Comparison of ENCODE assay signal across 29 cellular contexts in genomic region chr20:55513966-55514365, GRCh38.
"Had no signal": no experiment of that assay in that cellular context is flagged by ENCODE, and none has a peak within 500 bp of the region (broad histone marks: within the 10 kb centered on the region; RNA-seq: fewer than 3 reads in every experiment).

No MANE protein-coding gene starts in this region.

- H3K27me3 Mint-ChIP-seq: memory B cell; naive thymus-derived CD8-positive, alpha-beta T cell; stimulated activated naive CD8-positive, alpha-beta T cell treated with anti-CD3 and anti-CD28 coated beads, Interleukin-15, Interleukin-2, amounts not matched to agents 100 ng/mL and 50 ng/mL, for 24 hours had no signal

- H3K36me3 ChIP-seq: heart right ventricle, left ventricle myocardium inferior, ovary, prostate gland, suprapubic skin, thoracic aorta, tibial artery, upper lobe of right lung had no signal

- H3K4me1 Mint-ChIP-seq: memory B cell; naive thymus-derived CD8-positive, alpha-beta T cell; stimulated activated effector memory CD8-positive, alpha-beta T cell treated with anti-CD3 and anti-CD28 coated beads, Interleukin-12 subunit alpha, Interleukin-12 subunit beta, amount 100 ng/mL, for 72 hours had no signal

- H3K4me3 Mint-ChIP-seq: memory B cell; naive thymus-derived CD8-positive, alpha-beta T cell; nephron progenitor cell; stimulated activated effector memory CD8-positive, alpha-beta T cell treated with anti-CD3 and anti-CD28 coated beads, Interleukin-12 subunit alpha, Interleukin-12 subunit beta, amount 100 ng/mL, for 72 hours; stimulated activated naive CD8-positive, alpha-beta T cell treated with anti-CD3 and anti-CD28 coated beads, Interleukin-15, Interleukin-2, amounts not matched to agents 100 ng/mL and 50 ng/mL, for 24 hours had no signal

- H2AFZ ChIP-seq: hepatocyte had no signal

- H3K27ac Mint-ChIP-seq: memory B cell; naive thymus-derived CD8-positive, alpha-beta T cell; nephron progenitor cell; stimulated activated effector memory CD8-positive, alpha-beta T cell treated with anti-CD3 and anti-CD28 coated beads, Interleukin-12 subunit alpha, Interleukin-12 subunit beta, amount 100 ng/mL, for 72 hours; stimulated activated naive CD8-positive, alpha-beta T cell treated with anti-CD3 and anti-CD28 coated beads, Interleukin-15, Interleukin-2, amounts not matched to agents 100 ng/mL and 50 ng/mL, for 24 hours had no signal

- H3K9me3 Mint-ChIP-seq: nephron progenitor cell had no signal

- H3K4me1 ChIP-seq: heart right ventricle, left ventricle myocardium inferior, prostate gland, suprapubic skin, tibial artery, upper lobe of right lung had no signal

- H3K36me3 Mint-ChIP-seq: memory B cell; naive thymus-derived CD8-positive, alpha-beta T cell; stimulated activated effector memory CD8-positive, alpha-beta T cell treated with anti-CD3 and anti-CD28 coated beads, Interleukin-12 subunit alpha, Interleukin-12 subunit beta, amount 100 ng/mL, for 72 hours had no signal

- H3K27ac ChIP-seq: heart right ventricle, hepatocyte, left ventricle myocardium inferior, ovary, prostate gland, skin epidermis, suprapubic skin, thoracic aorta, tibial artery, upper lobe of right lung had no signal

- H3K4me3 ChIP-seq: heart right ventricle, hepatocyte, left ventricle myocardium inferior, lung, mucosa of descending colon, ovary, prostate gland, skin epidermis, suprapubic skin, thoracic aorta, tibial artery, upper lobe of right lung had no signal

- H3K9me3 ChIP-seq: mucosa of descending colon, ovary, prostate gland, suprapubic skin, thoracic aorta, tibial artery, upper lobe of right lung had no signal

- H3K27me3 ChIP-seq: heart right ventricle, hepatocyte, ovary, suprapubic skin, tibial artery, upper lobe of right lung had no signal

- H3K4me2 ChIP-seq: hepatocyte had no signal

- H3K79me2 ChIP-seq: hepatocyte had no signal

- ATAC-seq: heart right ventricle; left colon; mucosa of descending colon; naive thymus-derived CD8-positive, alpha-beta T cell; right cardiac atrium; sciatic nerve; stimulated activated effector memory CD8-positive, alpha-beta T cell treated with anti-CD3 and anti-CD28 coated beads, Interleukin-12 subunit alpha, Interleukin-12 subunit beta, amount 100 ng/mL, for 72 hours; upper lobe of right lung had no signal

- DNase-seq: heart right ventricle; kidney glomerular epithelial cell; left colon; left ventricle myocardium inferior; midbrain; mucosa of descending colon; naive thymus-derived CD8-positive, alpha-beta T cell; nephron progenitor cell; ovary; retina; right cardiac atrium; stimulated activated CD4-positive, alpha-beta T cell treated with anti-CD3 and anti-CD28 coated beads, Interleukin-12 subunit alpha, Interleukin-12 subunit beta, amount 100 ng/mL, for 4 hours; stimulated activated CD4-positive, alpha-beta T cell treated with anti-CD3 and anti-CD28 coated beads, Interleukin-15, amount 100 ng/mL, for 24 hours; stimulated activated CD4-positive, alpha-beta T cell treated with anti-CD3 and anti-CD28 coated beads, Interleukin-2, amount 100 ng/mL, for 24 hours; stimulated activated CD4-positive, alpha-beta T cell treated with anti-CD3 and anti-CD28 coated beads, Interleukin-4, amount 100 ng/mL, for 1 hour; stimulated activated naive CD4-positive, alpha-beta T cell; tibial artery; trophoblast cell; upper lobe of right lung had no signal
